In the genomic region with DNA sequence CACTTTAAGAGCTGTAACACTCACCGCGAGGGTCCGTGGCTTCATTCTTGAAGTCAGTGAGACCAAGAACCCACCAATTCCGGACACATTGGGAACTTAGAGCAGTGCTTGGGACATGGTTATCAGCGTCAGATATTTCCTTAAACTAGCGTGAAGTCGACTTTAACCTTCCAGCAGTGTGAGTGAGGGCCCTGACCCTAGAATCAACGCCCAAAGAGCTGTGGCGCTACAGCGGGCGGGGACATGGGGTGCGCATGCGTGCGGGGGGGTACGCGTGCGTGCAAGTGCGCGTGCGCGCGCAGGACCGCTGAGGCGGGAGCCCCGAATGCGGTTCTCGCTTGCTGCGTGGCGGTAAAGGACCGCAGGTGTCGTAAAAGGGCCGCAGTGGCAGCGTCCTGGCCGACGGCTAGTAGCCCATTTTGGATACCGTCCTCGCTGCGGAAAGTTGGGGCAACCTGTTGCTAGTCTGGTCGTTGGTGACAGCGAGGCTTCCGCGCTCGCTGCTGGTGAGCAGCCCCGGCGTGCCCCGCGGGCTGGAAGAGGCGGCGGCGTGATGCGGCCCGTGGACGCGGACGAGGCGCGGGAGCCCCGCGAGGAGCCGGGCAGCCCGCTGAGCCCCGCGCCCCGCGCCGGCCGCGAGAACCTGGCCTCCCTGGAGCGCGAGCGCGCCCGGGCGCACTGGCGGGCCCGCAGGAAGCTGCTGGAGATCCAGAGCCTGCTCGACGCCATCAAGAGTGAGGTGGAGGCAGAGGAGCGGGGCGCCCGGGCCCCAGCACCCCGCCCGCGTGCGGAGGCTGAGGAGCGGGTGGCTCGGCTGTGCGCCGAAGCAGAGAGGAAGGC, we compare ENCODE assay signal across 1 cellular context.
A peak's percentile ranks its signal among the peaks of the same experiment; 100 is the strongest.
TF ChIP-seq lines count a peak whose summit lies in the region.

No MANE protein-coding gene starts in this region.

TF ChIP-seq in HepG2, 621 proteins besides CTCF, POLR2A, EP300 and RAD21 (continued from another document and continues in another):
- peak; percentile 82 for TF ChIP-seq ZNF562 (CRISPR knock-in tag; IDR thresholded peaks at IDR 0.05; ENCODE audit: borderline replicate concordance)
- TF ChIP-seq HDAC6 (IDR thresholded peaks at IDR 0.05; ENCODE audit: low read depth, low read length) = no peak
- TF ChIP-seq ZKSCAN1 (IDR thresholded peaks at IDR 0.05; ENCODE audit: low read length) = no peak
- no peak for TF ChIP-seq SETDB1 (CRISPR knock-in tag; IDR thresholded peaks at IDR 0.05; ENCODE audit: borderline replicate concordance)
- no peak for TF ChIP-seq ZNF24 (IDR thresholded peaks at IDR 0.05)
- peak; percentile 87 for TF ChIP-seq ZBTB14 (CRISPR knock-in tag; IDR thresholded peaks at IDR 0.05)
- TF ChIP-seq ARNT2 (CRISPR knock-in tag; IDR thresholded peaks at IDR 0.05; ENCODE audit: low read depth) = peak; percentile 98
- peak; percentile 92 for TF ChIP-seq ZC3H13 (CRISPR knock-in tag; IDR thresholded peaks at IDR 0.05)
- 0 out of 2 replicates have a peak, but pooled peaks have one; percentile 61 for TF ChIP-seq RXRB (CRISPR knock-in tag; IDR thresholded peaks at IDR 0.05; ENCODE audit: borderline replicate concordance)
- peak; percentile 87 for TF ChIP-seq ZHX1 (CRISPR knock-in tag; IDR thresholded peaks at IDR 0.05; ENCODE audit: low read depth)
- no peak for TF ChIP-seq ZFP1 (CRISPR knock-in tag; IDR thresholded peaks at IDR 0.05)
- TF ChIP-seq ZBTB8A (CRISPR knock-in tag; IDR thresholded peaks at IDR 0.05; ENCODE audit: borderline replicate concordance, low read depth) = no peak
- no peak for TF ChIP-seq ZNF570 (CRISPR knock-in tag; IDR thresholded peaks at IDR 0.05; ENCODE audit: borderline replicate concordance)
- TF ChIP-seq ZNF362 (CRISPR knock-in tag; IDR thresholded peaks at IDR 0.05; ENCODE audit: borderline replicate concordance) = peak; percentile 48; the same call in 1 of the 2 replicates
- no peak for TF ChIP-seq FOXM1 (CRISPR knock-in tag; IDR thresholded peaks at IDR 0.05)
- TF ChIP-seq CREM (IDR thresholded peaks at IDR 0.05) = no peak
- TF ChIP-seq CREM (CRISPR knock-in tag; IDR thresholded peaks at IDR 0.05) = no peak
- no peak for TF ChIP-seq GPN1 (CRISPR knock-in tag; IDR thresholded peaks at IDR 0.05; ENCODE audit: borderline replicate concordance)
- peak; percentile 84; the same call in 1 of the 2 replicates for TF ChIP-seq REPIN1 (CRISPR knock-in tag; IDR thresholded peaks at IDR 0.05; ENCODE audit: borderline replicate concordance, low read depth)
- no peak for TF ChIP-seq ZNF7 (CRISPR knock-in tag; IDR thresholded peaks at IDR 0.05)
- peak; percentile 83; the same call in 1 of the 2 replicates for TF ChIP-seq ZNF615 (CRISPR knock-in tag; IDR thresholded peaks at IDR 0.05; ENCODE audit: borderline replicate concordance)
- peak; percentile 14; the same call in 1 of the 2 replicates for TF ChIP-seq FOXK2 (IDR thresholded peaks at IDR 0.05)
- no peak for TF ChIP-seq TRAFD1 (CRISPR knock-in tag; IDR thresholded peaks at IDR 0.05; ENCODE audit: borderline replicate concordance)
- TF ChIP-seq IKZF4 (CRISPR knock-in tag; IDR thresholded peaks at IDR 0.05; ENCODE audit: borderline replicate concordance, low read depth, not compliant biosample characterization) = no peak
- TF ChIP-seq ZNF839 (CRISPR knock-in tag; IDR thresholded peaks at IDR 0.05; ENCODE audit: borderline replicate concordance) = no peak
- TF ChIP-seq PITX1 (CRISPR knock-in tag; IDR thresholded peaks at IDR 0.05) = no peak
- TF ChIP-seq FUBP1 (CRISPR knock-in tag; IDR thresholded peaks at IDR 0.05; ENCODE audit: borderline replicate concordance) = no peak
- TF ChIP-seq REXO4 (CRISPR knock-in tag; IDR thresholded peaks at IDR 0.05; ENCODE audit: borderline replicate concordance) = peak; percentile 91; the same call in 1 of the 2 replicates
- peak; percentile 45; the same call in 1 of the 2 replicates for TF ChIP-seq RFXAP (CRISPR knock-in tag; IDR thresholded peaks at IDR 0.05; ENCODE audit: borderline replicate concordance)
- TF ChIP-seq PCBP1 (IDR thresholded peaks at IDR 0.05; ENCODE audit: borderline replicate concordance, low read depth, low read length) = no peak
- TF ChIP-seq ZBTB2 (CRISPR knock-in tag; IDR thresholded peaks at IDR 0.05; ENCODE audit: low read depth) = peak; percentile 86
- peak; percentile 98 for TF ChIP-seq ZC3H4 (CRISPR knock-in tag; IDR thresholded peaks at IDR 0.05; ENCODE audit: borderline replicate concordance)
- TF ChIP-seq HMGXB4 (CRISPR knock-in tag; IDR thresholded peaks at IDR 0.05; ENCODE audit: borderline replicate concordance in 1 of 2, low read depth in 1 of 2) = peak; percentile 65 to 81; a peak in 2 of 4 replicates
- TF ChIP-seq GATAD2A (CRISPR knock-in tag; IDR thresholded peaks at IDR 0.05) = peak; percentile 41
- no peak for TF ChIP-seq FOXJ3 (CRISPR knock-in tag; IDR thresholded peaks at IDR 0.05; ENCODE audit: borderline replicate concordance)
- TF ChIP-seq ZNF121 (CRISPR knock-in tag; IDR thresholded peaks at IDR 0.05) = no peak
- peak; percentile 83 for TF ChIP-seq ZNF747 (CRISPR knock-in tag; IDR thresholded peaks at IDR 0.05; ENCODE audit: borderline replicate concordance)
- no peak for TF ChIP-seq XRCC5 (optimal IDR thresholded peaks at IDR 0.05; ENCODE audit: low read length)
- TF ChIP-seq FOXO4 (CRISPR knock-in tag; conservative IDR thresholded peaks at IDR 0.05) = no peak
- peak; percentile 95 for TF ChIP-seq E2F5 (CRISPR knock-in tag; conservative IDR thresholded peaks at IDR 0.05)
- TF ChIP-seq ZNF607 (CRISPR knock-in tag; IDR thresholded peaks at IDR 0.05; ENCODE audit: borderline replicate concordance) = peak; percentile 94
- peak; percentile 30; the same call in 1 of the 2 replicates for TF ChIP-seq MIER2 (CRISPR knock-in tag; IDR thresholded peaks at IDR 0.05)
